Comparison of ENCODE assay signal across 8 cellular contexts in the genomic region with DNA sequence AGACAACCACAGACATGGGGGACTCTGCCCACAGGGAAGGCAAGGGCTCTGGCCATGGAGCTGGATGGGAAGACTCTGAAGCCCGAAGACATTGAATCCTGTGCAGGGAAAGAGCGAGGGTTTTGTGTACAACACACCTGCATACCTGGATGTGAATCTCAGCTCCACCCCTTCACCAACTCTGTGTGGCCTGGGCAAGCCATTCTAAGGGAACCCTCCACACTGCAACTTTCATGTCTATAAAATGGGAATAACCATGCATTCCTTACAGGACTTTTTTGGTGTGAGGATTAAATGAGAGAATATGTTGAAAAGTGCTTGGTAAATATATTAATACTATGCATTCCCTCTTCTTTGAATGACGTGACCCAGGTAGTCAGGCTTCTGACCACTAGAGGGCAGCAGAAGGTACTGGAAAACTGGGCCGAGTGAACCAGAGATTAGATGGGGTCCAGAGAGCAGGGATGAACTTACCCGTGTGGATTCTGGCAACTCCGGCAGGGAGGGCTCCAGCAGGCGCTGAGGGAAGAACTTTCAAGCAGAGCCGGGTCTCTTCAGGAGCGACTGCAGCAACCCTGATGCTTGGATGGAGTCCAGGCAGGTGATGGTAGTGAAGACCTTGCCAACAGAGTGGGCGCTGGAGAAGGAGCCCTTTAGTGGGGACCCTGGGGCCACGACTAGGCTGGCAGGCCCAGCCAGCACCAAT. TPM values are rescaled to one million over a fixed set of nuclear protein-coding genes. Genes with fewer than 3 reads are reported as not detected.
DNase-seq lines count a peak whose midpoint lies in the region; ATAC-seq and TF ChIP-seq lines count a peak whose summit lies in the region.

No MANE protein-coding gene starts in this region.

- H3K27me3 ChIP-seq in breast epithelium = no peaks in the 10 kb centered on the region

- peaks cover 0 to 12% of the 10 kb centered on the region in 2 donors for H3K4me1 ChIP-seq in breast epithelium

- H3K27ac ChIP-seq in breast epithelium = peak overlapping the region; percentile 92 to 96

- no peaks in the 10 kb centered on the region for H3K9me3 ChIP-seq in breast epithelium

- no peak for ATAC-seq in HG02571 (IDR thresholded peaks at IDR 0.05; ENCODE audit: unreplicated experiment)

- TF ChIP-seq CTCF in breast epithelium (IDR thresholded peaks at IDR 0.05) = peak; percentile 91 to 98 (median 97)

- peak; percentile 87 for DNase-seq in D341Med (ENCODE audit: low spot score)
- DNase-seq in HCEC 1CT = peak; percentile 62
- peak; percentile 90 for DNase-seq in NCI-H2081 (lab: John Stamatoyannopoulos, UW)
- DNase-seq in UCSD-AML1 (lab: John Stamatoyannopoulos, UW; ENCODE audit: unreplicated experiment) = peak; percentile 33
- DNase-seq in breast epithelium (ENCODE audit: low spot score in 2 of 2) = peak; percentile 81 to 87
- DNase-seq in iPS-NIHi7 (ENCODE audit: extremely low spot score) = peak; percentile 79
- DNase-seq in stimulated activated CD4-positive, alpha-beta T cell treated with anti-CD3 and anti-CD28 coated beads, Interleukin-12 subunit alpha, Interleukin-12 subunit beta, amount 100 ng/mL, for 24 hours (ENCODE audit: low read depth in 2 of 2) = peak; percentile 15 to 54

- H3K36me3 ChIP-seq in breast epithelium = no peaks in the 10 kb centered on the region

- intact Hi-C loops in breast epithelium (cut with DNase I; ENCODE audit: low total_unique reads) = loop anchor here (5.0 kb wide), 1 partner anchor 108 kb away; no protein-coding TSS in a partner anchor

- no peak for TF ChIP-seq POLR2A in breast epithelium (IDR thresholded peaks at IDR 0.05)

- peak overlapping the region in 2 of 3 donors; percentile 67 to 71 for H3K4me3 ChIP-seq in breast epithelium

RNA-seq across cellular contexts. Expression of gene ELF3, which starts 0.9 kb away (rescaled TPM):
- 1,000 to 10,000 TPM in 1 of 3 donors, 100 to 1,000 TPM in 1, 1 to 10 TPM in 1; 1.3 to 1,061 (median 367) TPM for total RNA-seq in breast epithelium

RNA-seq across cellular contexts. Expression of gene RNPEP, which starts 27.0 kb away (rescaled TPM):
- 10 to 100 TPM; 43.0 to 66.7 (median 57.4) TPM for total RNA-seq in breast epithelium

RNA-seq across cellular contexts. Expression of gene TIMM17A, which starts 54.2 kb away (rescaled TPM):
- total RNA-seq in breast epithelium = 10 to 100 TPM; 24.5 to 30.1 (median 26.2) TPM

Comparison
In these comparisons a context has a peak if more than half of its experiments do, and no peak if none do; other contexts are left out.
1. DNase-seq: peak in every context shown above with its lines; median percentile 90 in NCI-H2081; 87 in D341Med; 84 in breast epithelium; 79 in iPS-NIHi7; 62 in HCEC 1CT; 34 in stimulated activated CD4-positive, alpha-beta T cell treated with anti-CD3 and anti-CD28 coated beads, Interleukin-12 subunit alpha, Interleukin-12 subunit beta, amount 100 ng/mL, for 24 hours; 33 in UCSD-AML1.